ENCODE assay signal across 12 cellular contexts in the genomic region with DNA sequence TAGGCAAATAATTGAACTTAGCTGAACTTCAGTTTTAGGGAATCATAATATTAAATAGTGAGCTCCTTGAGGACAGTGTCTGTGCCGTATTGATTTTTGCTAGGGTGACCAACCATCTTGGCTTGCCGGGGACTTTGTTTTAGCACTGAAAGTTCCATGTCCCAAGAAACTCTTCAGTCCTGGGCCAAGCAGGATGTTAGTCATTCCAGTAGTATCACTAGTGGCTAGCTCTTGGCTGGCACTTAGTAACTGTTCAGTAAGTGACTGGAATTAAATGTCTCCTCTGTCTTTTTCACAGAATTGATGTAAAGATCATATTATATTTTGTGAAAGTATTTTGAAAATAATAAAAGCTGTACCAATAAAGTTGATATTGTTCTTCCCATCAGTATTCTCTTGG. TPM values are rescaled to one million over a fixed set of nuclear protein-coding genes. Genes with fewer than 3 reads are reported as not detected.
DNase-seq lines count a peak whose midpoint lies in the region; ATAC-seq, FAIRE-seq and TF ChIP-seq lines count a peak whose summit lies in the region.
"Had no signal": no experiment of that assay in that cellular context is flagged by ENCODE, and none has a peak within 500 bp of the region (broad histone marks: within the 10 kb centered on the region; RNA-seq: fewer than 3 reads in every experiment).

No MANE protein-coding gene starts in this region.

- H3K27me3 ChIP-seq in neuronal stem cell (ENCODE audit: control insufficient read depth in 3 of 3, insufficient read depth in 3 of 3, low read depth in 1 of 3, low read length in 3 of 3): no peaks in the 10 kb centered on the region

- H3K4me1 ChIP-seq in neuronal stem cell (ENCODE audit: control insufficient read depth in 2 of 2, insufficient read depth in 1 of 2, low read depth in 1 of 2, low read length in 2 of 2): no peaks in the 10 kb centered on the region
- H3K4me1 ChIP-seq in kidney (ENCODE audit: control insufficient read depth in 1 of 2, insufficient read depth in 1 of 2, low read depth in 1 of 2, low read length in 2 of 2): no peaks in the 10 kb centered on the region

- H2BK5ac ChIP-seq in neuronal stem cell (ENCODE audit: low read length): no peak overlapping the region

- no peak overlapping the region for H2BK12ac ChIP-seq in neuronal stem cell (ENCODE audit: low read length)

- H3K18ac ChIP-seq in neuronal stem cell (ENCODE audit: low read length): no peak overlapping the region

- no peak overlapping the region for H3K4me3 Mint-ChIP-seq in activated T-helper 1 cell treated with anti-CD3 and anti-CD28 coated beads, Interleukin-12 subunit alpha, Interleukin-12 subunit beta, Interleukin-2, Interleukin-4 antibody, amounts not matched to agents 30 ng/mL and 10 ng/mL and 1 ng/mL, durations not matched to agents 14 hours and 24 hours and 36 hours

- H3K36me3 ChIP-seq in neuronal stem cell (replicated peaks in 1 of 2; ENCODE audit: control insufficient read depth in 2 of 2, insufficient read depth in 2 of 2, low read length in 2 of 2): peaks cover 0 to 3% of the 10 kb centered on the region in 2 donors
- H3K36me3 ChIP-seq in kidney (ENCODE audit: control insufficient read depth in 1 of 2, insufficient read depth in 2 of 2, low read length in 2 of 2): no peaks in the 10 kb centered on the region

- H2AK5ac ChIP-seq in neuronal stem cell (ENCODE audit: low read depth, low read length): no peak overlapping the region

- H3K9me3 ChIP-seq in neuronal stem cell (replicated peaks in 1 of 2; ENCODE audit: control insufficient read depth in 2 of 2, insufficient read depth in 1 of 2, low read depth in 1 of 2, low read length in 2 of 2) (no peaks in the 10 kb centered on the region), kidney (ENCODE audit: control insufficient read depth in 1 of 2, low read length in 2 of 2) (no peaks in the 10 kb centered on the region)

- H2BK15ac ChIP-seq in neuronal stem cell (ENCODE audit: low read length): no peak overlapping the region

- H3K79me1 ChIP-seq in neuronal stem cell (ENCODE audit: low read depth, low read length): no peaks in the 10 kb centered on the region

- peaks cover 2% of the 10 kb centered on the region for H3K36me3 Mint-ChIP-seq in activated T-helper 1 cell treated with anti-CD3 and anti-CD28 coated beads, Interleukin-12 subunit alpha, Interleukin-12 subunit beta, Interleukin-2, Interleukin-4 antibody, amounts not matched to agents 30 ng/mL and 10 ng/mL and 1 ng/mL, durations not matched to agents 14 hours and 24 hours and 36 hours (ENCODE audit: low read depth)

- no peak overlapping the region for H3K14ac ChIP-seq in neuronal stem cell (ENCODE audit: low read length)

- no peak overlapping the region for H3K27ac Mint-ChIP-seq in activated T-helper 1 cell treated with anti-CD3 and anti-CD28 coated beads, Interleukin-12 subunit alpha, Interleukin-12 subunit beta, Interleukin-2, Interleukin-4 antibody, amounts not matched to agents 30 ng/mL and 10 ng/mL and 1 ng/mL, durations not matched to agents 14 hours and 24 hours and 36 hours

- H3K9ac ChIP-seq in neuronal stem cell (ENCODE audit: low read depth, low read length, poor library complexity) (no peak overlapping the region), kidney (ENCODE audit: low read length in 2 of 2) (no peak overlapping the region)

- intact Hi-C loops in activated T-helper 1 cell treated with anti-CD3 and anti-CD28 coated beads, Interleukin-12 subunit alpha, Interleukin-12 subunit beta, Interleukin-2, Interleukin-4 antibody, amounts not matched to agents 30 ng/mL and 10 ng/mL and 1 ng/mL, durations not matched to agents 14 hours and 24 hours and 36 hours (cut with micrococcal nuclease): no loop called here
- intact Hi-C loops in kidney (cut with DNase I): no loop called here

- no peak overlapping the region for H2AFZ ChIP-seq in neuronal stem cell (ENCODE audit: low read length)

- TF ChIP-seq CTCF in fibroblast of pulmonary artery (IDR thresholded peaks at IDR 0.05; ENCODE audit: low read length, missing control alignments) (no peak), kidney (IDR thresholded peaks at IDR 0.05; ENCODE audit: borderline replicate concordance, extremely low read depth, insufficient read depth) (no peak)

- H3K9me3 Mint-ChIP-seq in activated T-helper 1 cell treated with anti-CD3 and anti-CD28 coated beads, Interleukin-12 subunit alpha, Interleukin-12 subunit beta, Interleukin-2, Interleukin-4 antibody, amounts not matched to agents 30 ng/mL and 10 ng/mL and 1 ng/mL, durations not matched to agents 14 hours and 24 hours and 36 hours: no peaks in the 10 kb centered on the region

- WGBS in neuronal stem cell (ENCODE audit: extremely low coverage in 2 of 2, insufficient read length in 2 of 2, insufficient replicate concordance in 1 of 2), 2 donors: no CpG with 5 or more reads among the region's 2 CpGs

- no peaks in the 10 kb centered on the region for H3K27me3 Mint-ChIP-seq in activated T-helper 1 cell treated with anti-CD3 and anti-CD28 coated beads, Interleukin-12 subunit alpha, Interleukin-12 subunit beta, Interleukin-2, Interleukin-4 antibody, amounts not matched to agents 30 ng/mL and 10 ng/mL and 1 ng/mL, durations not matched to agents 14 hours and 24 hours and 36 hours (ENCODE audit: insufficient read depth)

- H4K91ac ChIP-seq in neuronal stem cell (ENCODE audit: low read depth, low read length, poor library complexity): no peak overlapping the region

- FAIRE-seq in kidney (lab: Jason Lieb, UNC): no peak
- FAIRE-seq: D721Med had no signal

- no peak overlapping the region for H3K4ac ChIP-seq in neuronal stem cell (ENCODE audit: low read length)

- H3K4me1 Mint-ChIP-seq in activated T-helper 1 cell treated with anti-CD3 and anti-CD28 coated beads, Interleukin-12 subunit alpha, Interleukin-12 subunit beta, Interleukin-2, Interleukin-4 antibody, amounts not matched to agents 30 ng/mL and 10 ng/mL and 1 ng/mL, durations not matched to agents 14 hours and 24 hours and 36 hours (ENCODE audit: low read depth): peaks cover 7% of the 10 kb centered on the region

- H3K4me2 ChIP-seq in neuronal stem cell (ENCODE audit: insufficient read depth, low read length, poor library complexity, severe bottlenecking): no peak overlapping the region

- H4K8ac ChIP-seq in neuronal stem cell (ENCODE audit: low read depth, low read length): no peak overlapping the region

- peak; percentile 46 for ATAC-seq in GM21360 (IDR thresholded peaks at IDR 0.05; ENCODE audit: unreplicated experiment)
- ATAC-seq in HG03521 (IDR thresholded peaks at IDR 0.05; ENCODE audit: unreplicated experiment): peak; percentile 50

- no peak overlapping the region for H3K23ac ChIP-seq in neuronal stem cell (ENCODE audit: low read depth, low read length, poor library complexity)

- DNase-seq in EL (peak; percentile 52), fibroblast of pulmonary artery (ENCODE audit: low read depth) (peak; percentile 72), HuH-7 (ENCODE audit: low spot score) (no peak), neuronal stem cell (ENCODE audit: low spot score) (no peak), kidney (no peak)
- DNase-seq in activated T-helper 1 cell treated with anti-CD3 and anti-CD28 coated beads, Interleukin-12 subunit alpha, Interleukin-12 subunit beta, Interleukin-2, Interleukin-4 antibody, amounts not matched to agents 30 ng/mL and 10 ng/mL and 1 ng/mL, durations not matched to agents 14 hours and 24 hours and 36 hours (ENCODE audit: low spot score): no peak
- DNase-seq: posterior cingulate gyrus had no signal

- H3K27ac ChIP-seq in neuronal stem cell (replicated peaks; ENCODE audit: low read length): no peak overlapping the region
- H3K27ac ChIP-seq in kidney (ENCODE audit: low read depth in 2 of 2, low read length in 2 of 2): no peak overlapping the region

- H3K4me3 ChIP-seq in fibroblast of pulmonary artery (replicated peaks; ENCODE audit: low read depth, low read length) (no peak overlapping the region), neuronal stem cell (ENCODE audit: low read length in 2 of 2) (no peak overlapping the region), kidney (ENCODE audit: low read length in 2 of 2) (no peak overlapping the region)
- H3K4me3 ChIP-seq: coronary artery had no signal

- H2BK120ac ChIP-seq in neuronal stem cell (ENCODE audit: low read depth, low read length): no peak overlapping the region

RNA-seq across cellular contexts. Expression of gene RSRC1, which starts 42.3 kb away (rescaled TPM):
- 41.1 and 41.8 TPM in 2 replicates for total RNA-seq in activated T-helper 1 cell treated with anti-CD3 and anti-CD28 coated beads, Interleukin-12 subunit alpha, Interleukin-12 subunit beta, Interleukin-2, Interleukin-4 antibody, amounts not matched to agents 30 ng/mL and 10 ng/mL and 1 ng/mL, durations not matched to agents 14 hours and 24 hours and 36 hours
- polyA plus RNA-seq in neuronal stem cell (2013, experiment 1 of 2): 42.5 TPM
- 41.8 TPM for polyA plus RNA-seq in neuronal stem cell (2013, experiment 2 of 2)
- 33.8 TPM for total RNA-seq in kidney
- polyA plus RNA-seq in kidney (ENCODE audit: insufficient read depth, low read depth, low replicate concordance): 14.3 TPM

RNA-seq across cellular contexts. Expression of gene SHOX2, which starts 46.0 kb away (rescaled TPM):
- total RNA-seq in activated T-helper 1 cell treated with anti-CD3 and anti-CD28 coated beads, Interleukin-12 subunit alpha, Interleukin-12 subunit beta, Interleukin-2, Interleukin-4 antibody, amounts not matched to agents 30 ng/mL and 10 ng/mL and 1 ng/mL, durations not matched to agents 14 hours and 24 hours and 36 hours: not detected in 2 replicates
- not detected for polyA plus RNA-seq in neuronal stem cell (2013, experiment 1 of 2)
- not detected for polyA plus RNA-seq in neuronal stem cell (2013, experiment 2 of 2)
- 0.38 TPM for total RNA-seq in kidney
- not detected for polyA plus RNA-seq in kidney (ENCODE audit: insufficient read depth, low read depth, low replicate concordance)
- total RNA-seq: activated CD8-positive, alpha-beta memory T cell treated with anti-CD3 and anti-CD28 coated beads for 36 hours had no signal

Comparison
In these comparisons a context has a peak if more than half of its experiments do, and no peak if none do; other contexts are left out.
1. DNase-seq: peak in EL (single experiment) and fibroblast of pulmonary artery (single experiment); none in activated T-helper 1 cell treated with anti-CD3 and anti-CD28 coated beads, Interleukin-12 subunit alpha, Interleukin-12 subunit beta, Interleukin-2, Interleukin-4 antibody, amounts not matched to agents 30 ng/mL and 10 ng/mL and 1 ng/mL, durations not matched to agents 14 hours and 24 hours and 36 hours (single experiment), HuH-7 (single experiment), neuronal stem cell (single experiment) and kidney (single experiment).